ENCODE assay signal across 16 cellular contexts in the genomic region with DNA sequence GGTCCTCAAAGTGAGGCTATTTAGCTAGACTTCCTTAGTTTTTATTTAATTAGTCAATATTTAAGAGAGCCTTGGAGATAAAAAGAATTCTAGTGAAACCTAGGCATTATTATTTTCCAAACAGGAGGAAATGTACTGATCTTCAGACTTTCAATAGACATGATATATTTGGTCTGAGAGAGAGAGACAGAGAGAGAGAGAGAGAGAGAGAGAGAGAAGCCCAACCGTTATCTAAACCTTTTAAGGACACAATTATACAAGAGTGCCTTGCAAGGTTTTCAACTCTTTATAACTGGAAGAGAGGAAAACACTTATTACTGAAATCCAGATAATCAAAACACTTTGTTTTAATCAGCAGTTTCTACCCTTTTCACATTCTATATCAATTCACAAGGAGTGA.
A peak's percentile ranks its signal among the peaks of the same experiment; 100 is the strongest.
DNase-seq lines count a peak whose midpoint lies in the region; ATAC-seq and TF ChIP-seq lines count a peak whose summit lies in the region.
"Had no signal": no experiment of that assay in that cellular context is flagged by ENCODE, and none has a peak within 500 bp of the region (broad histone marks: within the 10 kb centered on the region; RNA-seq: fewer than 3 reads in every experiment).

No MANE protein-coding gene starts in this region.

- DNase-seq in activated CD4-positive, alpha-beta T cell treated with anti-CD3 and anti-CD28 coated beads, Interleukin-2, amount 10 ng/mL, durations not matched to agents 24 days and 14 days, result no peak
- no peak for DNase-seq in activated CD4-positive, alpha-beta T cell treated with anti-CD3 and anti-CD28 coated beads for 48 hours
- DNase-seq in CD4-positive, CD25-positive, alpha-beta regulatory T cell, result no peak
- DNase-seq in activated B cell treated with CpG ODN at 0.5 μM for 24 hours (no peak), naive B cell (no peak), esophagus muscularis mucosa (ENCODE audit: extremely low spot score) (no peak), endothelial cell (ENCODE audit: low spot score) (no peak), activated gamma-delta T cell (lab: John Stamatoyannopoulos, UW) (no peak)
- DNase-seq: GF-D8, MV-4-11, NCI-H1436, NCI-H2029 treated with DMSO at 0.1 percent for 48 hours, NCI-H510A treated with DMSO at 0.1 percent for 48 hours, Peyer's patch had no signal

- H3K9me3 ChIP-seq in CD4-positive, CD25-positive, alpha-beta regulatory T cell (ENCODE audit: control insufficient read depth in 2 of 2, low read length in 2 of 2), result no peaks in the 10 kb centered on the region
- no peaks in the 10 kb centered on the region for H3K9me3 ChIP-seq in esophagus muscularis mucosa
- H3K9me3 ChIP-seq: Peyer's patch had no signal

- 59% methylated on average over 1 of the region's 1 CpG for WGBS in esophagus muscularis mucosa

- no peaks in the 10 kb centered on the region for H3K36me3 ChIP-seq in CD4-positive, CD25-positive, alpha-beta regulatory T cell (ENCODE audit: control insufficient read depth, insufficient read depth, low read length)
- H3K36me3 ChIP-seq in esophagus muscularis mucosa, result no peaks in the 10 kb centered on the region
- H3K36me3 ChIP-seq: Peyer's patch had no signal

- no peak for TF ChIP-seq EP300 in esophagus muscularis mucosa (IDR thresholded peaks at IDR 0.05)

- no peak overlapping the region for H3K4me3 ChIP-seq in CD4-positive, CD25-positive, alpha-beta regulatory T cell (ENCODE audit: low read depth, low read length)
- no peak overlapping the region for H3K4me3 ChIP-seq in esophagus muscularis mucosa
- H3K4me3 ChIP-seq: GM23338, Peyer's patch had no signal

- H3K4me1 Mint-ChIP-seq in activated CD4-positive, alpha-beta T cell treated with anti-CD3 and anti-CD28 coated beads, Interleukin-2, amount 10 ng/mL, durations not matched to agents 24 days and 14 days, result peaks cover 81% of the 10 kb centered on the region
- H3K4me1 Mint-ChIP-seq in CD4-positive, CD25-positive, alpha-beta regulatory T cell, result peaks cover 9 to 85% (median 54%) of the 10 kb centered on the region in 4 donors
- H3K4me1 Mint-ChIP-seq in activated B cell treated with CpG ODN at 0.5 μM for 24 hours, result peaks cover 73% of the 10 kb centered on the region
- H3K4me1 Mint-ChIP-seq in naive B cell, result peaks cover 61 to 96% (median 67%) of the 10 kb centered on the region in 3 donors
- peaks cover 6% of the 10 kb centered on the region for H3K4me1 Mint-ChIP-seq in endothelial cell (ENCODE audit: unreplicated experiment)

- peaks cover 46% of the 10 kb centered on the region for H3K4me1 ChIP-seq in CD4-positive, CD25-positive, alpha-beta regulatory T cell (ENCODE audit: control insufficient read depth, insufficient read depth, low read length, poor library complexity, severe bottlenecking)
- peaks cover 10 to 71% (median 60%) of the 10 kb centered on the region in 4 donors for H3K4me1 ChIP-seq in esophagus muscularis mucosa
- H3K4me1 ChIP-seq: Peyer's patch had no signal

- peak overlapping the region; percentile 62 for H3K27ac Mint-ChIP-seq in activated CD4-positive, alpha-beta T cell treated with anti-CD3 and anti-CD28 coated beads, Interleukin-2, amount 10 ng/mL, durations not matched to agents 24 days and 14 days
- peak overlapping the region in 2 of 3 donors; percentile 68 to 91 for H3K27ac Mint-ChIP-seq in CD4-positive, CD25-positive, alpha-beta regulatory T cell
- peak overlapping the region; percentile 78 for H3K27ac Mint-ChIP-seq in activated B cell treated with CpG ODN at 0.5 μM for 24 hours
- peak overlapping the region; percentile 2 to 94 (median 82) for H3K27ac Mint-ChIP-seq in naive B cell
- H3K27ac Mint-ChIP-seq in endothelial cell (ENCODE audit: unreplicated experiment), result no peak overlapping the region
- H3K27ac Mint-ChIP-seq: CD14-positive monocyte, GM23338 had no signal

- H3K36me3 Mint-ChIP-seq in activated CD4-positive, alpha-beta T cell treated with anti-CD3 and anti-CD28 coated beads, Interleukin-2, amount 10 ng/mL, durations not matched to agents 24 days and 14 days (ENCODE audit: low read depth), result peaks cover 44% of the 10 kb centered on the region
- peaks cover 5% of the 10 kb centered on the region for H3K36me3 Mint-ChIP-seq in CD4-positive, CD25-positive, alpha-beta regulatory T cell
- H3K36me3 Mint-ChIP-seq in activated B cell treated with CpG ODN at 0.5 μM for 24 hours (ENCODE audit: low read depth) (peaks cover 57% of the 10 kb centered on the region), naive B cell (peaks cover 17 to 22% of the 10 kb centered on the region in 2 donors), endothelial cell (ENCODE audit: low read depth, unreplicated experiment) (no peaks in the 10 kb centered on the region)
- H3K36me3 Mint-ChIP-seq: CD14-positive monocyte had no signal

- intact Hi-C loops in activated CD4-positive, alpha-beta T cell treated with anti-CD3 and anti-CD28 coated beads, Interleukin-2, amount 10 ng/mL, durations not matched to agents 24 days and 14 days (cut with micrococcal nuclease), result loop anchor here (5.0 kb wide), 2 partner anchors 39 to 124 kb away; no protein-coding TSS in a partner anchor
- intact Hi-C loops in activated B cell treated with CpG ODN at 0.5 μM for 24 hours (cut with micrococcal nuclease) (no loop called here), esophagus muscularis mucosa (cut with DNase I) (no loop called here)

- POLR2A ChIA-PET in activated B cell treated with CpG ODN at 0.5 μM for 24 hours (lab: Charles Lee), result no interaction called here

- peaks cover 3% of the 10 kb centered on the region for H3K9me3 Mint-ChIP-seq in activated CD4-positive, alpha-beta T cell treated with anti-CD3 and anti-CD28 coated beads, Interleukin-2, amount 10 ng/mL, durations not matched to agents 24 days and 14 days
- no peaks in the 10 kb centered on the region for H3K9me3 Mint-ChIP-seq in CD4-positive, CD25-positive, alpha-beta regulatory T cell
- H3K9me3 Mint-ChIP-seq in activated B cell treated with CpG ODN at 0.5 μM for 24 hours (no peaks in the 10 kb centered on the region), naive B cell (peaks cover 0 to 3% (median 0%) of the 10 kb centered on the region in 7 donors), endothelial cell (ENCODE audit: unreplicated experiment) (no peaks in the 10 kb centered on the region)
- H3K9me3 Mint-ChIP-seq: GM23338 had no signal

- TF ChIP-seq POLR2A in esophagus muscularis mucosa (IDR thresholded peaks at IDR 0.05; ENCODE audit: low read depth), result no peak

- no peak overlapping the region for H3K27ac ChIP-seq in CD4-positive, CD25-positive, alpha-beta regulatory T cell (ENCODE audit: insufficient read depth, low read length, poor library complexity, severe bottlenecking)
- peak overlapping the region in 1 of 4 donors; percentile 14 for H3K27ac ChIP-seq in esophagus muscularis mucosa (replicated peaks in 1 of 4)
- H3K27ac ChIP-seq: Peyer's patch had no signal

- H3K27me3 Mint-ChIP-seq in activated CD4-positive, alpha-beta T cell treated with anti-CD3 and anti-CD28 coated beads, Interleukin-2, amount 10 ng/mL, durations not matched to agents 24 days and 14 days, result no peaks in the 10 kb centered on the region
- peaks cover 5% of the 10 kb centered on the region for H3K27me3 Mint-ChIP-seq in CD4-positive, CD25-positive, alpha-beta regulatory T cell
- H3K27me3 Mint-ChIP-seq in activated B cell treated with CpG ODN at 0.5 μM for 24 hours (no peaks in the 10 kb centered on the region), naive B cell (no peaks in the 10 kb centered on the region), endothelial cell (ENCODE audit: unreplicated experiment) (no peaks in the 10 kb centered on the region)

- no peaks in the 10 kb centered on the region for H3K27me3 ChIP-seq in CD4-positive, CD25-positive, alpha-beta regulatory T cell (ENCODE audit: control insufficient read depth, insufficient read depth, low read length)
- H3K27me3 ChIP-seq in esophagus muscularis mucosa, result no peaks in the 10 kb centered on the region
- H3K27me3 ChIP-seq: Peyer's patch had no signal

- CTCF ChIA-PET in activated B cell treated with CpG ODN at 0.5 μM for 24 hours (lab: Charles Lee), result no interaction called here

- no peak for TF ChIP-seq CTCF in activated B cell treated with CpG ODN at 0.5 μM for 24 hours (IDR thresholded peaks at IDR 0.05)
- no peak for TF ChIP-seq CTCF in esophagus muscularis mucosa (IDR thresholded peaks at IDR 0.05)
- no peak for TF ChIP-seq CTCF in endothelial cell (IDR thresholded peaks at IDR 0.05; ENCODE audit: unreplicated experiment)

- no peak for ATAC-seq in CD4-positive, CD25-positive, alpha-beta regulatory T cell (ENCODE audit: low read depth in 2 of 2)
- ATAC-seq in activated B cell treated with CpG ODN at 0.5 μM for 24 hours (ENCODE audit: low read depth) (no peak), naive B cell (ENCODE audit: low read depth in 2 of 2) (no peak)
- ATAC-seq: GM23338 had no signal

- no peak overlapping the region for H3K4me3 Mint-ChIP-seq in activated CD4-positive, alpha-beta T cell treated with anti-CD3 and anti-CD28 coated beads, Interleukin-2, amount 10 ng/mL, durations not matched to agents 24 days and 14 days
- H3K4me3 Mint-ChIP-seq in CD4-positive, CD25-positive, alpha-beta regulatory T cell, result peak overlapping the region in 1 of 4 donors; percentile 48
- no peak overlapping the region for H3K4me3 Mint-ChIP-seq in activated B cell treated with CpG ODN at 0.5 μM for 24 hours
- H3K4me3 Mint-ChIP-seq in naive B cell, result peak overlapping the region in 1 of 8 donors; percentile 20
- no peak overlapping the region for H3K4me3 Mint-ChIP-seq in endothelial cell (ENCODE audit: unreplicated experiment)
- H3K4me3 Mint-ChIP-seq: CD14-positive monocyte, GM23338 had no signal
